In the genomic region with DNA sequence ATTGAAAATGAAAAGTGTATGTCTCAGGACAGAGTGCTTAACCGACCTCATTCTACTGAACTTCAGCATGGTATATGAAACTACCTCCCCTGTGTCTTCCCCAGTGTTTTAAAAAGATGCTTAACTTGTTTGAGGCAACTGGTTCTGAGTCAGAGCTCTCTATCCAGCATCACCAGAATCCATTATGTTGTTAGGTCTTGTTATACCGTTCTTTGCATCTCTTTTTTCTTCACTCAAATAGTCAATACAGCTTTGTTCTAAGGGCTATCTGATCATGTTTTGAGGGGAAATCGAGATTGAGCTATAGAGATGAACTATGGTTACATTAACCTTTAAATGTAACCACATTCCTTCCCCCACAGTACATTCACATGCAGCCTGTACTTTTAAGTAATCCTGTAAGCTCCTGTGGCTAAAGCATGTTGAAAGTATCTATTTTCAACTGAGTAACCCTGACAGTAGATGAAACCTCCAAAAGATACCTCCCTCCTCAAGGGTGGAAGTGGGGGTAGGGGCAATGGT, we compare ENCODE assay signal across 12 cellular contexts.
A peak's percentile ranks its signal among the peaks of the same experiment; 100 is the strongest.
DNase-seq lines count a peak whose midpoint lies in the region; ATAC-seq and TF ChIP-seq lines count a peak whose summit lies in the region.
"Had no signal": no experiment of that assay in that cellular context is flagged by ENCODE, and none has a peak within 500 bp of the region (broad histone marks: within the 10 kb centered on the region; RNA-seq: fewer than 3 reads in every experiment).

No MANE protein-coding gene starts in this region.

- H3K4me1 ChIP-seq in endodermal cell (ENCODE audit: control insufficient read depth, insufficient read depth, low read length) (no peaks in the 10 kb centered on the region), mucosa of descending colon (ENCODE audit: low read depth) (no peaks in the 10 kb centered on the region), GM23248 (ENCODE audit: insufficient read depth) (peaks cover 4% of the 10 kb centered on the region)

- H3F3A ChIP-seq in GM23248 (ENCODE audit: insufficient read depth) = no peaks in the 10 kb centered on the region

- H3K9me3 Mint-ChIP-seq in endodermal cell = no peaks in the 10 kb centered on the region
- H3K9me3 Mint-ChIP-seq: activated B cell treated with CpG ODN at 0.5 μM for 24 hours had no signal

- no peak overlapping the region for H3K9ac ChIP-seq in endodermal cell (ENCODE audit: extremely low read depth, low read length, poor library complexity, severe bottlenecking)
- no peak overlapping the region for H3K9ac ChIP-seq in GM23248

- no peak for TF ChIP-seq CTCF in endodermal cell (conservative IDR thresholded peaks at IDR 0.05)
- no peak for TF ChIP-seq CTCF in mucosa of descending colon (IDR thresholded peaks at IDR 0.05)

- H3K4me3 ChIP-seq in endodermal cell (ENCODE audit: low read length) (no peak overlapping the region), mucosa of descending colon (no peak overlapping the region), GM23248 (no peak overlapping the region)

- no peaks in the 10 kb centered on the region for H3K27me3 Mint-ChIP-seq in endodermal cell (ENCODE audit: insufficient read depth)
- H3K27me3 Mint-ChIP-seq: activated B cell treated with CpG ODN at 0.5 μM for 24 hours had no signal

- intact Hi-C loops in mucosa of descending colon (cut with DNase I, micrococcal nuclease) = no loop called here

- H3K27ac Mint-ChIP-seq in endodermal cell = peak overlapping the region; percentile 23
- H3K27ac Mint-ChIP-seq: activated B cell treated with CpG ODN at 0.5 μM for 24 hours had no signal

- no peaks in the 10 kb centered on the region for H4K20me1 ChIP-seq in GM23248 (ENCODE audit: insufficient read depth)

- in situ Hi-C loops in KBM-7 (cut with MboI; ENCODE audit: low pct_unique_long_range_greater_than_20kb, low sequenced_read_pairs) (no loop called here), GM23248 (cut with MboI) (no loop called here)

- H3K4me1 Mint-ChIP-seq in endodermal cell = peaks cover 5% of the 10 kb centered on the region

- no peaks in the 10 kb centered on the region for H3K79me2 ChIP-seq in GM23248 (ENCODE audit: insufficient read depth)

- DNase-seq in endodermal cell (no peak), mucosa of descending colon (no peak), NOMO-1 treated with dmso at 0.1 percent for 144 hours (lab: John Stamatoyannopoulos, UW; ENCODE audit: unreplicated experiment) (no peak), KBM-7 (no peak), GM23248 (no peak)
- DNase-seq: activated B cell treated with CpG ODN at 0.5 μM for 24 hours; NCI-H2029; nucleus accumbens; stimulated activated naive CD4-positive, alpha-beta T cell treated with Interleukin-2 at 50 U/mL for 16 hours had no signal

- no peaks in the 10 kb centered on the region for H3K9me3 ChIP-seq in endodermal cell (ENCODE audit: control insufficient read depth, low read length)
- H3K9me3 ChIP-seq in mucosa of descending colon = no peaks in the 10 kb centered on the region
- H3K9me3 ChIP-seq in GM23248 (ENCODE audit: low read depth) = no peaks in the 10 kb centered on the region

- H3K27ac ChIP-seq in endodermal cell (ENCODE audit: low read depth, low read length) (no peak overlapping the region), GM23248 (no peak overlapping the region)

- ATAC-seq in GM18519 (IDR thresholded peaks at IDR 0.05; ENCODE audit: low FRiP score, unreplicated experiment) = peak; percentile 39
- peak; percentile 47 for ATAC-seq in GM21619 (IDR thresholded peaks at IDR 0.05; ENCODE audit: unreplicated experiment)
- peak; percentile 42 for ATAC-seq in HG03457 (IDR thresholded peaks at IDR 0.05; ENCODE audit: unreplicated experiment)
- no peak for ATAC-seq in mucosa of descending colon

- WGBS in endodermal cell (ENCODE audit: insufficient coverage in 1 of 2, insufficient read length in 1 of 2), 2 experiments = 43 to 60% methylated on average over 1 of the region's 3 CpGs
- WGBS in GM23248 (ENCODE audit: low coverage in 1 of 2, low lambda C conversion rate in 2 of 2, missing lambda C conversion rate in 2 of 2), 2 experiments = 93 to 95% methylated on average over 3 of the region's 3 CpGs

- no peak overlapping the region for H3K4me2 ChIP-seq in GM23248 (ENCODE audit: unreplicated experiment)

- H3K36me3 Mint-ChIP-seq in endodermal cell (ENCODE audit: low read depth) = no peaks in the 10 kb centered on the region

- no peaks in the 10 kb centered on the region for H3K9me2 ChIP-seq in GM23248 (ENCODE audit: insufficient read depth)

- H3K27me3 ChIP-seq in endodermal cell (ENCODE audit: control insufficient read depth, insufficient read depth, low read length, poor library complexity, severe bottlenecking) (no peaks in the 10 kb centered on the region), GM23248 (replicated peaks; ENCODE audit: insufficient read depth) (no peaks in the 10 kb centered on the region)

- H3K36me3 ChIP-seq in endodermal cell (ENCODE audit: control insufficient read depth, insufficient read depth, low read length) (no peaks in the 10 kb centered on the region), mucosa of descending colon (ENCODE audit: low read depth) (no peaks in the 10 kb centered on the region), GM23248 (ENCODE audit: low read depth) (no peaks in the 10 kb centered on the region)

- no peak overlapping the region for H2AFZ ChIP-seq in GM23248

- no peak overlapping the region for H3K4me3 Mint-ChIP-seq in endodermal cell
- H3K4me3 Mint-ChIP-seq: activated B cell treated with CpG ODN at 0.5 μM for 24 hours had no signal
